ENCODE assay signal across 27 cellular contexts in genomic region chr4:128290526-128290925, GRCh38.
"Had no signal": no experiment of that assay in that cellular context is flagged by ENCODE, and none has a peak within 500 bp of the region (broad histone marks: within the 10 kb centered on the region; RNA-seq: fewer than 3 reads in every experiment).

No MANE protein-coding gene starts in this region.

- H3K27ac Mint-ChIP-seq: activated CD4-positive, alpha-beta memory T cell treated with anti-CD3 and anti-CD28 coated beads, Interleukin-2, amount 10 ng/mL, durations not matched to agents 7 days and 5 days; activated naive CD4-positive, alpha-beta T cell treated with anti-CD3 and anti-CD28 coated beads, Interleukin-2, amount 10 ng/mL, durations not matched to agents 7 days and 5 days; activated naive CD8-positive, alpha-beta T cell treated with anti-CD3 and anti-CD28 coated beads, Interleukin-2, amount 10 ng/mL, durations not matched to agents 7 days and 5 days; activated T-cell treated with anti-CD3 and anti-CD28 coated beads, Interleukin-2, amount 50 U/mL, for 24 hours; dendritic cell treated with granulocyte-macrophage colony-stimulating factor and Interleukin-4, amounts not matched to agents 40 ng/mL and 50 ng/mL, for 4 days; endodermal cell; stimulated activated memory B cell treated with anti-CD40 and anti-IgM and Interleukin-4, amounts not matched to agents 10 μg/mL and 1 μg/mL and 100 μg/mL, for 72 hours; stimulated activated naive CD8-positive, alpha-beta T cell treated with anti-CD3 and anti-CD28 coated beads, Interleukin-15, amount 100 ng/mL, for 72 hours; WTC11 had no signal

- H3K9me3 Mint-ChIP-seq: activated CD4-positive, alpha-beta memory T cell treated with anti-CD3 and anti-CD28 coated beads, Interleukin-2, amount 10 ng/mL, durations not matched to agents 7 days and 5 days; activated CD4-positive, alpha-beta T cell treated with anti-CD3 and anti-CD28 coated beads, Interleukin-2, amount 10 ng/mL, durations not matched to agents 7 days and 5 days; activated naive CD4-positive, alpha-beta T cell treated with anti-CD3 and anti-CD28 coated beads, Interleukin-2, amount 10 ng/mL, durations not matched to agents 7 days and 5 days; activated naive CD8-positive, alpha-beta T cell treated with anti-CD3 and anti-CD28 coated beads, Interleukin-2, amount 10 ng/mL, durations not matched to agents 7 days and 5 days; activated T-cell treated with anti-CD3 and anti-CD28 coated beads, Interleukin-2, amount 50 U/mL, for 24 hours; dendritic cell treated with granulocyte-macrophage colony-stimulating factor and Interleukin-4, amounts not matched to agents 40 ng/mL and 50 ng/mL, for 4 days; endodermal cell; stimulated activated memory B cell treated with anti-CD40 and anti-IgM and Interleukin-4, amounts not matched to agents 10 μg/mL and 1 μg/mL and 100 μg/mL, for 72 hours; stimulated activated naive CD8-positive, alpha-beta T cell treated with anti-CD3 and anti-CD28 coated beads, Interleukin-15, amount 100 ng/mL, for 72 hours; WTC11 had no signal

- H3K36me3 Mint-ChIP-seq: stimulated activated memory B cell treated with anti-CD40 and anti-IgM and Interleukin-4, amounts not matched to agents 10 μg/mL and 1 μg/mL and 100 μg/mL, for 72 hours had no signal

- H3K27me3 ChIP-seq: breast epithelium, right atrium auricular region, upper lobe of right lung had no signal

- H3K27ac ChIP-seq: breast epithelium, left ventricle myocardium inferior, right atrium auricular region, upper lobe of right lung had no signal

- H3K4me3 Mint-ChIP-seq: activated CD4-positive, alpha-beta memory T cell treated with anti-CD3 and anti-CD28 coated beads, Interleukin-2, amount 10 ng/mL, durations not matched to agents 7 days and 5 days; activated CD4-positive, alpha-beta T cell treated with anti-CD3 and anti-CD28 coated beads, Interleukin-2, amount 10 ng/mL, durations not matched to agents 7 days and 5 days; activated naive CD4-positive, alpha-beta T cell treated with anti-CD3 and anti-CD28 coated beads, Interleukin-2, amount 10 ng/mL, durations not matched to agents 7 days and 5 days; activated naive CD8-positive, alpha-beta T cell treated with anti-CD3 and anti-CD28 coated beads, Interleukin-2, amount 10 ng/mL, durations not matched to agents 7 days and 5 days; activated T-cell treated with anti-CD3 and anti-CD28 coated beads, Interleukin-2, amount 50 U/mL, for 24 hours; dendritic cell treated with granulocyte-macrophage colony-stimulating factor and Interleukin-4, amounts not matched to agents 40 ng/mL and 50 ng/mL, for 4 days; endodermal cell; stimulated activated memory B cell treated with anti-CD40 and anti-IgM and Interleukin-4, amounts not matched to agents 10 μg/mL and 1 μg/mL and 100 μg/mL, for 72 hours; stimulated activated naive CD8-positive, alpha-beta T cell treated with anti-CD3 and anti-CD28 coated beads, Interleukin-15, amount 100 ng/mL, for 72 hours; WTC11 had no signal

- H3K36me3 ChIP-seq: breast epithelium, left ventricle myocardium inferior, right atrium auricular region, upper lobe of right lung had no signal

- H3K4me3 ChIP-seq: breast epithelium, left ventricle myocardium inferior, lung, mucosa of descending colon, right atrium auricular region, smooth muscle cell, upper lobe of right lung had no signal

- DNase-seq: activated CD4-positive, alpha-beta memory T cell treated with anti-CD3 and anti-CD28 coated beads, Interleukin-2, amount 10 ng/mL, durations not matched to agents 7 days and 5 days; activated CD4-positive, alpha-beta T cell treated with anti-CD3 and anti-CD28 coated beads for 1 hour; activated CD4-positive, alpha-beta T cell treated with anti-CD3 and anti-CD28 coated beads, Interleukin-2, amount 10 ng/mL, durations not matched to agents 7 days and 5 days; activated CD8-positive, alpha-beta memory T cell treated with anti-CD3 and anti-CD28 coated beads, Interleukin-2, amount 50 U/mL, for 48 hours; activated gamma-delta T cell; activated naive CD4-positive, alpha-beta T cell treated with anti-CD3 and anti-CD28 coated beads, Interleukin-2, amount 10 ng/mL, durations not matched to agents 7 days and 5 days; activated naive CD8-positive, alpha-beta T cell treated with anti-CD3 and anti-CD28 coated beads, Interleukin-2, amount 10 ng/mL, durations not matched to agents 7 days and 5 days; activated T-cell treated with anti-CD3 and anti-CD28 coated beads, Interleukin-2, amount 50 U/mL, for 24 hours; central memory CD4-positive, alpha-beta T cell; endodermal cell; islet precursor cell; left ventricle myocardium inferior; mucosa of descending colon; stimulated activated CD4-positive, alpha-beta T cell treated with anti-CD3 and anti-CD28 coated beads, Interleukin-1b, Interleukin-23, amount 100 ng/mL, for 48 hours; stimulated activated CD4-positive, alpha-beta T cell treated with anti-CD3 and anti-CD28 coated beads, Interleukin-4, amount 100 ng/mL, for 4 hours; stimulated activated CD8-positive, alpha-beta memory T cell treated with anti-CD3 and anti-CD28 coated beads, Interleukin-4, amount 100 ng/mL, for 48 hours; stimulated activated naive CD8-positive, alpha-beta T cell treated with anti-CD3 and anti-CD28 coated beads, Interleukin-15, amount 100 ng/mL, for 72 hours; substantia nigra; T1000; upper lobe of right lung had no signal

- H3K9me3 ChIP-seq: breast epithelium, left ventricle myocardium inferior, mucosa of descending colon, right atrium auricular region, upper lobe of right lung had no signal

- H3K27me3 Mint-ChIP-seq: activated CD4-positive, alpha-beta T cell treated with anti-CD3 and anti-CD28 coated beads, Interleukin-2, amount 10 ng/mL, durations not matched to agents 7 days and 5 days; activated naive CD8-positive, alpha-beta T cell treated with anti-CD3 and anti-CD28 coated beads, Interleukin-2, amount 10 ng/mL, durations not matched to agents 7 days and 5 days; activated T-cell treated with anti-CD3 and anti-CD28 coated beads, Interleukin-2, amount 50 U/mL, for 24 hours; stimulated activated memory B cell treated with anti-CD40 and anti-IgM and Interleukin-4, amounts not matched to agents 10 μg/mL and 1 μg/mL and 100 μg/mL, for 72 hours; stimulated activated naive CD8-positive, alpha-beta T cell treated with anti-CD3 and anti-CD28 coated beads, Interleukin-15, amount 100 ng/mL, for 72 hours had no signal

- ATAC-seq: mucosa of descending colon; stimulated activated memory B cell treated with anti-CD40 and anti-IgM and Interleukin-4, amounts not matched to agents 10 μg/mL and 1 μg/mL and 100 μg/mL, for 72 hours; stimulated activated naive CD8-positive, alpha-beta T cell treated with anti-CD3 and anti-CD28 coated beads, Interleukin-15, amount 100 ng/mL, for 72 hours; upper lobe of right lung; WTC11 had no signal
